9 cellular contexts compared by ENCODE assay signal in genomic region chr19:4495471-4495870, GRCh38. TPM values are rescaled to one million over a fixed set of nuclear protein-coding genes. Genes with fewer than 3 reads are reported as not detected.
DNase-seq lines count a peak whose midpoint lies in the region; ATAC-seq and TF ChIP-seq lines count a peak whose summit lies in the region.
"Had no signal": no experiment of that assay in that cellular context is flagged by ENCODE, and none has a peak within 500 bp of the region (broad histone marks: within the 10 kb centered on the region; RNA-seq: fewer than 3 reads in every experiment).

No MANE protein-coding gene starts in this region.

- peaks cover 29% of the 10 kb centered on the region for H3K36me3 ChIP-seq in GM06990 (ENCODE audit: control insufficient read depth, insufficient read depth, low read length)
- H3K36me3 ChIP-seq in OCI-LY7 (ENCODE audit: insufficient read depth, low read length) = peaks cover 62% of the 10 kb centered on the region
- H3K36me3 ChIP-seq in kidney epithelial cell (ENCODE audit: control insufficient read depth, insufficient read depth, low read length) = peaks cover 7% of the 10 kb centered on the region
- H3K36me3 ChIP-seq in HAP-1 (replicated peaks) = peaks cover 53% of the 10 kb centered on the region

- TF ChIP-seq CTCF in GM06990 (IDR thresholded peaks at IDR 0.05; ENCODE audit: insufficient read depth, low read length, poor library complexity, severe bottlenecking) (peak; percentile 52), OCI-LY7 (conservative IDR thresholded peaks at IDR 0.05; ENCODE audit: low read length) (peak; percentile 70), kidney epithelial cell (IDR thresholded peaks at IDR 0.05; ENCODE audit: insufficient read depth, low read length, poor library complexity, severe bottlenecking) (peak; percentile 35)

- in situ Hi-C loops in HAP-1 (cut with MboI; ENCODE audit: low sequenced_read_pairs) = no loop called here

- no peaks in the 10 kb centered on the region for H3K9me3 ChIP-seq in OCI-LY7 (ENCODE audit: low read length)
- H3K9me3 ChIP-seq in HAP-1 = no peaks in the 10 kb centered on the region
- H3K9me3 ChIP-seq: BLaER1 treated with 17β-estradiol and CSF1 and Interleukin-3, amounts not matched to agents 10 nM and 100 nM had no signal

- H2AFZ ChIP-seq in OCI-LY7 (ENCODE audit: low read length) = no peak overlapping the region

- ATAC-seq in GM18867 (IDR thresholded peaks at IDR 0.05; ENCODE audit: unreplicated experiment) = no peak

- no TSS peak for BruUV-seq in OCI-LY7 (replicated peaks; lab: Mats Ljungman, UMichigan)

- no peaks in the 10 kb centered on the region for H3K9me2 ChIP-seq in OCI-LY7 (ENCODE audit: insufficient read depth, low read length)

- H3K27me3 ChIP-seq in GM06990 (replicated peaks; ENCODE audit: control insufficient read depth, insufficient read depth, low read length) (no peaks in the 10 kb centered on the region), kidney epithelial cell (ENCODE audit: control insufficient read depth, insufficient read depth, low read length) (no peaks in the 10 kb centered on the region), HAP-1 (ENCODE audit: low read depth) (no peaks in the 10 kb centered on the region)
- H3K27me3 ChIP-seq: BLaER1 treated with 17β-estradiol and CSF1 and Interleukin-3, amounts not matched to agents 10 nM and 100 nM had no signal

- DNase-seq in GM06990 (ENCODE audit: extremely low read depth, insufficient read length) (no peak), OCI-LY7 (ENCODE audit: low spot score) (peak; percentile 36), kidney epithelial cell (ENCODE audit: low read depth) (no peak), NCI-H1092 treated with DMSO at 0.1 percent for 48 hours (lab: John Stamatoyannopoulos, UW) (no peak), HAP-1 (ENCODE audit: low spot score in 2 of 2) (no peak)
- DNase-seq: activated CD8-positive, alpha-beta memory T cell treated with anti-CD3 and anti-CD28 coated beads for 24 hours; NCI-H1048 had no signal

- no peak overlapping the region for H3K27ac ChIP-seq in OCI-LY7 (ENCODE audit: low read depth, low read length, poor library complexity, severe bottlenecking)
- H3K27ac ChIP-seq: BLaER1 treated with 17β-estradiol and CSF1 and Interleukin-3, amounts not matched to agents 10 nM and 100 nM had no signal

- H3K4me2 ChIP-seq in OCI-LY7 (ENCODE audit: low read length) = no peak overlapping the region
- H3K4me2 ChIP-seq: BLaER1 treated with 17β-estradiol and CSF1 and Interleukin-3, amounts not matched to agents 10 nM and 100 nM had no signal

- CTCF ChIA-PET in OCI-LY7 (lab: Charles Lee; ENCODE audit: unreplicated experiment) = no interaction called here

- intact Hi-C loops in OCI-LY7 (cut with micrococcal nuclease; ENCODE audit: unreplicated experiment) = no loop called here

- H3K79me2 ChIP-seq in OCI-LY7 (ENCODE audit: insufficient read depth, low read depth, low read length) = no peaks in the 10 kb centered on the region

- H3K4me1 ChIP-seq in OCI-LY7 (ENCODE audit: insufficient read depth, low read length, poor library complexity, severe bottlenecking) (no peaks in the 10 kb centered on the region), HAP-1 (no peaks in the 10 kb centered on the region)
- H3K4me1 ChIP-seq: BLaER1 treated with 17β-estradiol and CSF1 and Interleukin-3, amounts not matched to agents 10 nM and 100 nM had no signal

- POLR2A ChIA-PET in OCI-LY7 (lab: Charles Lee) = no interaction called here

- no peak overlapping the region for H3K4me3 ChIP-seq in GM06990 (replicated peaks; ENCODE audit: low read depth, low read length)
- no peak overlapping the region for H3K4me3 ChIP-seq in OCI-LY7 (ENCODE audit: low read depth, low read length, poor library complexity, severe bottlenecking)
- no peak overlapping the region for H3K4me3 ChIP-seq in kidney epithelial cell (ENCODE audit: low read depth, low read length)
- H3K4me3 ChIP-seq in HAP-1 = no peak overlapping the region
- H3K4me3 ChIP-seq: BLaER1 treated with 17β-estradiol and CSF1 and Interleukin-3, amounts not matched to agents 10 nM and 100 nM had no signal

- no peaks in the 10 kb centered on the region for H4K20me1 ChIP-seq in OCI-LY7 (ENCODE audit: insufficient read depth, low read length)

RNA-seq across cellular contexts. Expression of gene PLIN4, which starts 22.8 kb away (rescaled TPM):
- 0.13 TPM in 1 of 2 replicates, not detected in the other for total RNA-seq in OCI-LY7 (2014; rRNA removed; shearing (Covaris generic))
- total RNA-seq in OCI-LY7 (2022) = 0.24 and 0.32 TPM in 2 replicates
- under 0.01 and 0.04 TPM in 2 replicates for total RNA-seq in kidney epithelial cell

RNA-seq across cellular contexts. Expression of gene HDGFL2, which starts 23.4 kb away (rescaled TPM):
- total RNA-seq in OCI-LY7 (2014; rRNA removed; shearing (Covaris generic)) = 54.5 and 79.9 TPM in 2 replicates
- 77.3 and 85.9 TPM in 2 replicates for total RNA-seq in OCI-LY7 (2022)
- total RNA-seq in kidney epithelial cell = 67.0 and 82.0 TPM in 2 replicates

RNA-seq across cellular contexts. Expression of gene UBXN6, which starts 37.9 kb away (rescaled TPM):
- 42.3 and 43.5 TPM in 2 replicates for total RNA-seq in OCI-LY7 (2014; rRNA removed; shearing (Covaris generic))
- total RNA-seq in OCI-LY7 (2022) (51.9 and 57.0 TPM in 2 replicates), kidney epithelial cell (62.3 and 66.0 TPM in 2 replicates)

RNA-seq across cellular contexts. Expression of gene PLIN5, which starts 39.6 kb away (rescaled TPM):
- 0.67 and 0.85 TPM in 2 replicates for total RNA-seq in OCI-LY7 (2014; rRNA removed; shearing (Covaris generic))
- total RNA-seq in OCI-LY7 (2022) (1.9 and 2.2 TPM in 2 replicates), kidney epithelial cell (0.07 TPM in 1 of 2 replicates, not detected in the other)

RNA-seq across cellular contexts. Expression of gene LRG1, which starts 44.4 kb away (rescaled TPM):
- total RNA-seq in OCI-LY7 (2014; rRNA removed; shearing (Covaris generic)) = 0.67 and 1.6 TPM in 2 replicates
- 1.8 and 1.9 TPM in 2 replicates for total RNA-seq in OCI-LY7 (2022)
- 0.21 and 0.25 TPM in 2 replicates for total RNA-seq in kidney epithelial cell
